ENCODE assay signal across 4 cellular contexts in genomic region chr3:23764407-23764806, GRCh38.
"Had no signal": no experiment of that assay in that cellular context is flagged by ENCODE, and none has a peak within 500 bp of the region (broad histone marks: within the 10 kb centered on the region; RNA-seq: fewer than 3 reads in every experiment).

No MANE protein-coding gene starts in this region.

- H3K4me1 ChIP-seq: HAP-1 had no signal

- H3K9me3 ChIP-seq: HAP-1 had no signal

- H3K4me3 ChIP-seq: HAP-1, K562 had no signal

- DNase-seq: GOT3, IMR-90 had no signal

- H3K36me3 ChIP-seq: HAP-1 had no signal
